9 cellular contexts compared by ENCODE assay signal in the genomic region with DNA sequence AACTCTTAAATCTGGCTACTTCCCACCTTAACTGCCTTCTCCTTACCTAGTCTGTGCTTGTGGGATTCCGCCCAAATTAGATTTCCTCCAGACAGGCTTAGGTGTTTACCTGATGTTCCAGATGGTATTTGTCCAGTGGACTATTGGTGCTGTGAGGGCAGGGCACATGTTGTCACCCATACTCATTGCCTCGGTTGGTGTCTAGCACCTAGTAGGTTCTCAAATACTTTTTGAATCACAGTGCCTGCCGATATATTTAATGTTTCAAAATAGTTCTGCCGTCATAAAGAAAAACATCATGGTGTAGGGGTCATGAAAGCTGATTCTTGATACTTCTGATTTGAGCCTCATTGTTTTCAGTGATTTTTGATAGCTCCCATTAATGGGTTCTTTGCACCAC. TPM values are rescaled to one million over a fixed set of nuclear protein-coding genes. Genes with fewer than 3 reads are reported as not detected.
A peak's percentile ranks its signal among the peaks of the same experiment; 100 is the strongest.
DNase-seq lines count a peak whose midpoint lies in the region; ATAC-seq and TF ChIP-seq lines count a peak whose summit lies in the region.
"Had no signal": no experiment of that assay in that cellular context is flagged by ENCODE, and none has a peak within 500 bp of the region (broad histone marks: within the 10 kb centered on the region; RNA-seq: fewer than 3 reads in every experiment).

No MANE protein-coding gene starts in this region.

- H3K27me3 ChIP-seq in fibroblast of lung (ENCODE audit: control insufficient read depth, insufficient read depth, low read length) (no peaks in the 10 kb centered on the region), rectal smooth muscle tissue (ENCODE audit: control insufficient read depth, insufficient read depth, low read length) (no peaks in the 10 kb centered on the region)

- H3K4me2 ChIP-seq in fibroblast of lung (ENCODE audit: extremely low read depth, insufficient read depth, low read length) = peak overlapping the region; percentile 93

- peaks cover 26% of the 10 kb centered on the region for H3K36me3 ChIP-seq in SK-N-MC (ENCODE audit: insufficient read depth, low read length)
- H3K36me3 ChIP-seq in fibroblast of lung (ENCODE audit: control insufficient read depth, insufficient read depth, low read length) = no peaks in the 10 kb centered on the region
- H3K36me3 ChIP-seq in rectal smooth muscle tissue (ENCODE audit: control insufficient read depth, insufficient read depth, low read length) = no peaks in the 10 kb centered on the region

- ATAC-seq in GM18873 (IDR thresholded peaks at IDR 0.05; ENCODE audit: low FRiP score, unreplicated experiment) (no peak), HG03469 (IDR thresholded peaks at IDR 0.05; ENCODE audit: unreplicated experiment) (no peak)

- TF ChIP-seq CTCF in GM12864 (IDR thresholded peaks at IDR 0.05; ENCODE audit: low read depth, low read length, missing control alignments) = no peak
- TF ChIP-seq CTCF in fibroblast of lung (conservative IDR thresholded peaks at IDR 0.05 in 1 of 2, IDR thresholded peaks at IDR 0.05 in 1 of 2; ENCODE audit: low read depth in 1 of 2, low read length in 2 of 2) = no peak

- peak overlapping the region; percentile 77 for H3K4me3 ChIP-seq in GM12864 (ENCODE audit: low read depth, low read length)
- peak overlapping the region; percentile 88 for H3K4me3 ChIP-seq in SK-N-MC
- H3K4me3 ChIP-seq in fibroblast of lung (replicated peaks in 1 of 4; ENCODE audit: control extremely low read depth in 1 of 4, insufficient read depth in 1 of 4, low read depth in 3 of 4, low read length in 4 of 4) = peak overlapping the region; percentile 74 to 99 (median 90)
- peak overlapping the region; percentile 97 for H3K4me3 ChIP-seq in rectal smooth muscle tissue (ENCODE audit: low read length)

- H3K79me2 ChIP-seq in fibroblast of lung (ENCODE audit: control insufficient read depth, insufficient read depth, low read length) = peaks cover 91% of the 10 kb centered on the region

- H3K4me1 ChIP-seq in fibroblast of lung (ENCODE audit: control insufficient read depth, extremely low read depth, insufficient read depth, low read length) (peaks cover 3% of the 10 kb centered on the region), rectal smooth muscle tissue (ENCODE audit: control insufficient read depth, insufficient read depth, low read length) (peaks cover 38% of the 10 kb centered on the region)

- H3K27ac ChIP-seq in SK-N-MC (no peak overlapping the region), fibroblast of lung (ENCODE audit: insufficient read depth, low read length) (peak overlapping the region; percentile 99), rectal smooth muscle tissue (ENCODE audit: low read depth, low read length) (peak overlapping the region; percentile 95)

- DNase-seq in GM12864 (ENCODE audit: low read depth) (no peak), SK-N-MC (ENCODE audit: low read depth, low spot score) (no peak), fibroblast of lung (ENCODE audit: low read depth in 2 of 2) (no peak), HK-2 (ENCODE audit: unreplicated experiment) (no peak), T1000 (lab: John Stamatoyannopoulos, UW) (no peak)
- DNase-seq: activated CD4-positive, alpha-beta T cell treated with anti-CD3 and anti-CD28 coated beads, Interleukin-2, amount 50 U/mL, for 48 hours had no signal

- no peaks in the 10 kb centered on the region for H3K9me3 ChIP-seq in SK-N-MC (ENCODE audit: low read depth, low read length)
- H3K9me3 ChIP-seq in fibroblast of lung (ENCODE audit: control insufficient read depth, insufficient read depth, low read depth, low read length) = no peaks in the 10 kb centered on the region

- no peak overlapping the region for H2AFZ ChIP-seq in fibroblast of lung (ENCODE audit: low read length)

- H3K9ac ChIP-seq in SK-N-MC (ENCODE audit: insufficient read length) (peak overlapping the region; percentile 93), fibroblast of lung (ENCODE audit: insufficient read depth, low read length) (peak overlapping the region; percentile 94), rectal smooth muscle tissue (ENCODE audit: low read length) (peak overlapping the region; percentile 94)

- no peaks in the 10 kb centered on the region for H4K20me1 ChIP-seq in fibroblast of lung (ENCODE audit: control insufficient read depth, extremely low read depth, insufficient read depth, low read length)

RNA-seq across cellular contexts. Expression of a gene that starts 1.1 kb away (rescaled TPM):
- total RNA-seq in fibroblast of lung = 326 and 403 TPM in 2 replicates
- 795 and 927 TPM in 2 replicates for polyA plus RNA-seq in fibroblast of lung
- 386 and 449 TPM in 2 replicates for polyA plus RNA-seq in fibroblast of lung (2012)
- 349 and 400 TPM in 2 replicates for polyA minus RNA-seq in fibroblast of lung (ENCODE audit: low replicate concordance)

RNA-seq across cellular contexts. Expression of a gene that starts 1.4 kb away (rescaled TPM):
- total RNA-seq in fibroblast of lung = 1,289 and 1,354 TPM in 2 replicates
- polyA plus RNA-seq in fibroblast of lung = 626 and 639 TPM in 2 replicates
- 514 and 635 TPM in 2 replicates for polyA plus RNA-seq in fibroblast of lung (2012)
- 1,624 and 1,651 TPM in 2 replicates for polyA minus RNA-seq in fibroblast of lung (ENCODE audit: low replicate concordance)

RNA-seq across cellular contexts. Expression of a gene that starts 39.3 kb away (rescaled TPM):
- 28.2 and 29.3 TPM in 2 replicates for total RNA-seq in fibroblast of lung
- 31.7 and 41.0 TPM in 2 replicates for polyA plus RNA-seq in fibroblast of lung
- 21.9 and 33.9 TPM in 2 replicates for polyA plus RNA-seq in fibroblast of lung (2012)
- polyA minus RNA-seq in fibroblast of lung (ENCODE audit: low replicate concordance) = 58.0 and 66.6 TPM in 2 replicates
